Comparison of ENCODE assay signal across 1 cellular context in genomic region chr10:97736902-97737769, GRCh38.
TF ChIP-seq lines count a peak whose summit lies in the region.

ZFYVE27 (plus strand) TSS chr10:97737128; CDS start chr10:97738478, 1,350 bp downstream.

TF ChIP-seq in K562, 482 proteins besides CTCF, POLR2A, EP300 and RAD21 (continued from another document and continues in another):
- TF ChIP-seq RREB1 (CRISPR knock-in tag; IDR thresholded peaks at IDR 0.05) (no peak), ZBTB8A (IDR thresholded peaks at IDR 0.05; ENCODE audit: partially characterized antibody) (no peak), ZBTB2 (IDR thresholded peaks at IDR 0.05) (peak; percentile 90), ZNF639 (CRISPR knock-in tag; conservative IDR thresholded peaks at IDR 0.05 in 1 of 2, IDR thresholded peaks at IDR 0.05 in 1 of 2) (peak in 1 of 2 experiments; percentile 56; a peak in 2 of 4 replicates), FOXP1 (CRISPR knock-in tag; IDR thresholded peaks at IDR 0.05) (0 out of 2 replicates have a peak, but pooled peaks have one; percentile 17), CBX2 (IDR thresholded peaks at IDR 0.05; ENCODE audit: insufficient read depth, low read length, poor library complexity, severe bottlenecking) (no peak), HIVEP1 (CRISPR knock-in tag; IDR thresholded peaks at IDR 0.05) (no peak), CREB5 (CRISPR knock-in tag; IDR thresholded peaks at IDR 0.05) (no peak), TFAP4 (CRISPR knock-in tag; IDR thresholded peaks at IDR 0.05; ENCODE audit: borderline replicate concordance) (peak; percentile 74; the same call in 1 of the 2 replicates), BRF1 (IDR thresholded peaks at IDR 0.05; ENCODE audit: borderline replicate concordance, extremely low read depth, insufficient read length) (no peak), ZFX (CRISPR knock-in tag; IDR thresholded peaks at IDR 0.05) (peak; percentile 71), RBBP5 (IDR thresholded peaks at IDR 0.05; ENCODE audit: borderline replicate concordance, insufficient read depth, low read length, poor library complexity, severe bottlenecking) (peak; percentile 83), CEBPZ (IDR thresholded peaks at IDR 0.05; ENCODE audit: borderline replicate concordance, low read depth, low read length) (no peak), CAMTA2 (CRISPR knock-in tag; conservative IDR thresholded peaks at IDR 0.05) (no peak), SP1 (CRISPR knock-in tag; IDR thresholded peaks at IDR 0.05) (peak; percentile 59; the same call in 1 of the 2 replicates), SMARCE1 (IDR thresholded peaks at IDR 0.05) (no peak), ZNF263 (CRISPR knock-in tag; IDR thresholded peaks at IDR 0.05; ENCODE audit: borderline replicate concordance) (no peak; the same call in 1 of the 2 replicates), CCNT2 (IDR thresholded peaks at IDR 0.05; ENCODE audit: borderline replicate concordance, extremely low read depth, insufficient read length, low read depth, low read length) (no peak), ZNF512 (tag; IDR thresholded peaks at IDR 0.05) (no peak), MXI1 (IDR thresholded peaks at IDR 0.05; ENCODE audit: low read depth, low read length) (no peak), EWSR1 (IDR thresholded peaks at IDR 0.05; ENCODE audit: borderline replicate concordance, low read depth, partially characterized antibody) (no peak), MCM2 (IDR thresholded peaks at IDR 0.05; ENCODE audit: low read depth) (no peak), UBTF (IDR thresholded peaks at IDR 0.05; ENCODE audit: borderline replicate concordance in 1 of 2, low read depth in 2 of 2, low read length in 2 of 2) (0 out of 4 replicates have a peak, but pooled peaks of 1 of the 2 experiments have one; percentile 27), THAP12 (CRISPR knock-in tag; IDR thresholded peaks at IDR 0.05) (0 out of 2 replicates have a peak, but pooled peaks have one; percentile 8), POLR2AphosphoS2 (IDR thresholded peaks at IDR 0.05; ENCODE audit: low read length) (no peak), PTBP1 (IDR thresholded peaks at IDR 0.05; ENCODE audit: low read depth, low read length) (no peak)
